23 cellular contexts compared by ENCODE assay signal in genomic region chr6:131955876-131956275, GRCh38. TPM values are rescaled to one million over a fixed set of nuclear protein-coding genes. Genes with fewer than 3 reads are reported as not detected.
DNase-seq lines count a peak whose midpoint lies in the region; ATAC-seq, FAIRE-seq and TF ChIP-seq lines count a peak whose summit lies in the region.
"Had no signal": no experiment of that assay in that cellular context is flagged by ENCODE, and none has a peak within 500 bp of the region (broad histone marks: within the 10 kb centered on the region; RNA-seq: fewer than 3 reads in every experiment).

No MANE protein-coding gene starts in this region.

- H3K9ac ChIP-seq in HepG2 (ENCODE audit: insufficient read depth, low read depth, low read length) (no peak overlapping the region), endodermal cell (ENCODE audit: extremely low read depth, low read length, poor library complexity, severe bottlenecking) (no peak overlapping the region)
- H3K9ac ChIP-seq: BLaER1 treated with 17β-estradiol and CSF1 and Interleukin-3, amounts not matched to agents 10 nM and 100 nM had no signal

- no peaks in the 10 kb centered on the region for H3K27me3 Mint-ChIP-seq in endodermal cell (ENCODE audit: insufficient read depth)
- no peaks in the 10 kb centered on the region for H3K27me3 Mint-ChIP-seq in nephron (ENCODE audit: low read depth)

- H3K36me3 ChIP-seq in HepG2 (replicated peaks in 1 of 2; ENCODE audit: control insufficient read depth in 1 of 2, insufficient read depth in 2 of 2, low read length in 2 of 2) (no peaks in the 10 kb centered on the region), right lobe of liver (no peaks in the 10 kb centered on the region), endodermal cell (ENCODE audit: control insufficient read depth, insufficient read depth, low read length) (no peaks in the 10 kb centered on the region), tibial nerve (no peaks in the 10 kb centered on the region)
- H3K36me3 ChIP-seq: BLaER1 treated with 17β-estradiol and CSF1 and Interleukin-3, amounts not matched to agents 10 nM and 100 nM; HAP-1 had no signal

- no peak for TF ChIP-seq EP300 in HepG2 (IDR thresholded peaks at IDR 0.05; ENCODE audit: low read depth in 2 of 2, low read length in 2 of 2)
- TF ChIP-seq EP300 in HepG2 (CRISPR knock-in tag; IDR thresholded peaks at IDR 0.05; ENCODE audit: borderline replicate concordance) = no peak
- no peak for TF ChIP-seq EP300 in tibial nerve (IDR thresholded peaks at IDR 0.05)

- H3K27ac ChIP-seq in HepG2 (ENCODE audit: extremely low read length, insufficient read depth, low read length) (no peak overlapping the region), right lobe of liver (no peak overlapping the region), endodermal cell (ENCODE audit: low read depth, low read length) (no peak overlapping the region), tibial nerve (no peak overlapping the region), foreskin keratinocyte (no peak overlapping the region)
- H3K27ac ChIP-seq: BLaER1 treated with 17β-estradiol and CSF1 and Interleukin-3, amounts not matched to agents 10 nM and 100 nM; HL-60 had no signal

- TF ChIP-seq CTCF in HepG2 (CRISPR knock-in tag; IDR thresholded peaks at IDR 0.05) (peak; percentile 58), right lobe of liver (IDR thresholded peaks at IDR 0.05) (no peak), endodermal cell (conservative IDR thresholded peaks at IDR 0.05) (peak; percentile 43), nephron (IDR thresholded peaks at IDR 0.05; ENCODE audit: unreplicated experiment in 3 of 3) (no peak), tibial nerve (IDR thresholded peaks at IDR 0.05) (no peak), foreskin keratinocyte (conservative IDR thresholded peaks at IDR 0.05) (no peak)

- no TSS peak for BruUV-seq in HepG2 (replicated peaks; lab: Mats Ljungman, UMichigan)

- H3K4me1 Mint-ChIP-seq in endodermal cell (peaks cover 65% of the 10 kb centered on the region), nephron (peaks cover 44% of the 10 kb centered on the region)

- H3K4me3 ChIP-seq in HepG2 (replicated peaks in 1 of 3; ENCODE audit: insufficient read depth in 1 of 3, low read depth in 2 of 3, low read length in 3 of 3) (no peak overlapping the region), right lobe of liver (no peak overlapping the region), endodermal cell (ENCODE audit: low read length) (no peak overlapping the region), tibial nerve (no peak overlapping the region)
- H3K4me3 ChIP-seq: BLaER1 treated with 17β-estradiol and CSF1 and Interleukin-3, amounts not matched to agents 10 nM and 100 nM; HAP-1 had no signal

- WGBS in HepG2 (ENCODE audit: low lambda C conversion rate) = 95% methylated on average over 1 of the region's 1 CpG
- WGBS in right lobe of liver (ENCODE audit: insufficient coverage, low coverage, low lambda C conversion rate, missing lambda C conversion rate) = no CpG with 5 or more reads among the region's 1 CpG
- WGBS in endodermal cell (ENCODE audit: insufficient coverage in 1 of 2, insufficient read length in 1 of 2), 2 experiments = 93% methylated on average over 1 of the region's 1 CpG; no CpG with 5 or more reads in 1 of the 2 experiments
- WGBS in tibial nerve, 2 donors = 93 to 96% methylated on average over 1 of the region's 1 CpG

- H3K27me3 ChIP-seq in HepG2 (ENCODE audit: control insufficient read depth in 1 of 2, insufficient read depth in 2 of 2, low read length in 2 of 2) (no peaks in the 10 kb centered on the region), right lobe of liver (no peaks in the 10 kb centered on the region), endodermal cell (ENCODE audit: control insufficient read depth, insufficient read depth, low read length, poor library complexity, severe bottlenecking) (no peaks in the 10 kb centered on the region), tibial nerve (no peaks in the 10 kb centered on the region), foreskin keratinocyte (no peaks in the 10 kb centered on the region)

- TF ChIP-seq POLR2A in HepG2 (IDR thresholded peaks at IDR 0.05; ENCODE audit: insufficient read depth in 1 of 2, low read depth in 2 of 2, low read length in 2 of 2) (no peak), right lobe of liver (IDR thresholded peaks at IDR 0.05) (no peak), tibial nerve (IDR thresholded peaks at IDR 0.05) (no peak)

- H2AFZ ChIP-seq in HepG2 (ENCODE audit: low read length) = no peak overlapping the region

- CTCF ChIA-PET in HepG2 (lab: Yijun Ruan, JAX; ENCODE audit: low intra/inter-chr PET ratio, low total read pairs) = interaction anchor here (1.3 kb wide), 1 partner anchor 31 kb away, joined by 3 read pairs; no protein-coding TSS in a partner anchor

- H3K4me1 ChIP-seq in HepG2 (ENCODE audit: insufficient read depth, low read length) (peaks cover 93% of the 10 kb centered on the region), right lobe of liver (peaks cover 0 to 24% (median 9%) of the 10 kb centered on the region in 4 donors), endodermal cell (ENCODE audit: control insufficient read depth, insufficient read depth, low read length) (peaks cover 10% of the 10 kb centered on the region), tibial nerve (peaks cover 0 to 34% (median 6%) of the 10 kb centered on the region in 4 donors), foreskin keratinocyte (peaks cover 31% of the 10 kb centered on the region)

- in situ Hi-C loops in HepG2 (cut with HindIII; ENCODE audit: extremely low pct_ligation_motif_present, low pct_unique_long_range_greater_than_20kb) = loop anchor here (10.0 kb wide), 1 partner anchor 209 kb away; no protein-coding TSS in a partner anchor

- H3K4me2 ChIP-seq in HepG2 (ENCODE audit: low read depth, low read length) = no peak overlapping the region
- H3K4me2 ChIP-seq: BLaER1 treated with 17β-estradiol and CSF1 and Interleukin-3, amounts not matched to agents 10 nM and 100 nM had no signal

- H4K20me1 ChIP-seq in HepG2 (ENCODE audit: insufficient read depth, low read length) = no peaks in the 10 kb centered on the region; the same call in 1 of the 2 replicates

- POLR2A ChIA-PET in HepG2 (lab: Yijun Ruan, JAX) = interaction anchor here (1.1 to 1.2 kb wide), 4 partner anchors 21 to 42 kb away, joined by 3 to 6 read pairs (median 4); no protein-coding TSS in a partner anchor

- no peaks in the 10 kb centered on the region for H3K9me3 Mint-ChIP-seq in endodermal cell
- H3K9me3 Mint-ChIP-seq in nephron = no peaks in the 10 kb centered on the region
- H3K9me3 Mint-ChIP-seq: CD8-positive, alpha-beta memory T cell had no signal

- no peak for TF ChIP-seq RAD21 in HepG2 (CRISPR knock-in tag; IDR thresholded peaks at IDR 0.05)

- no peak for ATAC-seq in HepG2
- ATAC-seq in right lobe of liver = no peak
- no peak for ATAC-seq in GM21529 (IDR thresholded peaks at IDR 0.05; ENCODE audit: unreplicated experiment)
- no peak for ATAC-seq in foreskin keratinocyte

- no peaks in the 10 kb centered on the region for H3K36me3 Mint-ChIP-seq in endodermal cell (ENCODE audit: low read depth)
- H3K36me3 Mint-ChIP-seq in nephron (ENCODE audit: low read depth) = no peaks in the 10 kb centered on the region
- H3K36me3 Mint-ChIP-seq: CD8-positive, alpha-beta memory T cell had no signal

- no peak for FAIRE-seq in HepG2 (lab: Jason Lieb, UNC)
- FAIRE-seq: A204.1, GM12891, HTR-8/SVneo, RCC 7860 had no signal

- H3K79me2 ChIP-seq in HepG2 (ENCODE audit: insufficient read depth, low read length) = no peaks in the 10 kb centered on the region

- H3K9me3 ChIP-seq in HepG2 (ENCODE audit: low read length) (no peaks in the 10 kb centered on the region), right lobe of liver (no peaks in the 10 kb centered on the region), endodermal cell (ENCODE audit: control insufficient read depth, low read length) (no peaks in the 10 kb centered on the region), tibial nerve (no peaks in the 10 kb centered on the region)
- H3K9me3 ChIP-seq: BLaER1 treated with 17β-estradiol and CSF1 and Interleukin-3, amounts not matched to agents 10 nM and 100 nM; HAP-1 had no signal

- DNase-seq in HepG2 (ENCODE audit: low spot score) = peak; percentile 42
- DNase-seq in right lobe of liver = no peak
- DNase-seq in endodermal cell = peak; percentile 67
- no peak for DNase-seq in tibial nerve (ENCODE audit: low spot score in 2 of 2)
- DNase-seq in NCI-H146 (lab: John Stamatoyannopoulos, UW) = no peak
- no peak for DNase-seq in foreskin keratinocyte
- DNase-seq: CD8-positive, alpha-beta memory T cell; GF-D8; NCI-H1417; NCI-H2029 treated with DMSO at 0.1 percent for 48 hours; NCI-H2171 treated with DMSO at 0.1 percent for 48 hours; NCI-H510A; NCI-H82; SHP77 had no signal

- H3K27ac Mint-ChIP-seq in endodermal cell (no peak overlapping the region), nephron (peak overlapping the region in 2 of 3 experiments; percentile 95 to 98)
- H3K27ac Mint-ChIP-seq: CD8-positive, alpha-beta memory T cell had no signal

- no peak overlapping the region for H3K4me3 Mint-ChIP-seq in endodermal cell
- no peak overlapping the region for H3K4me3 Mint-ChIP-seq in nephron
- H3K4me3 Mint-ChIP-seq: CD8-positive, alpha-beta memory T cell had no signal

- intact Hi-C loops in HepG2 (cut with micrococcal nuclease; ENCODE audit: unreplicated experiment) = loop anchor here (10.0 kb wide), 1 partner anchor 859 kb away; the partner anchor contains the start of gene RPS12
- intact Hi-C loops in right lobe of liver (cut with DNase I) = no loop called here

RNA-seq across cellular contexts. Expression of gene CCN2, which starts 4.7 kb away (rescaled TPM):
- 29.6 and 34.7 TPM in 2 replicates for total RNA-seq in HepG2 (2016; rRNA removed; fragmentation: Illumina TruSeq; extraction: Trizol)
- 7.2 and 7.8 TPM in 2 replicates for total RNA-seq in HepG2 (2016; cell fraction: cytosol; rRNA removed; fragmentation: Illumina TruSeq; extraction: Trizol; ENCODE audit: low read depth)
- total RNA-seq in HepG2 (2016; cell fraction: insoluble cytoplasmic fraction; rRNA removed; fragmentation: Illumina TruSeq; extraction: Trizol) = 27.0 and 36.5 TPM in 2 replicates
- 29.3 and 34.9 TPM in 2 replicates for total RNA-seq in HepG2 (2016; cell fraction: membrane; rRNA removed; fragmentation: Illumina TruSeq; extraction: Trizol)
- total RNA-seq in HepG2 (2016; cell fraction: nucleus; rRNA removed; fragmentation: Illumina TruSeq; extraction: Trizol) = 91.2 and 104 TPM in 2 replicates
- polyA plus RNA-seq in HepG2 (2011; rRNA removed) = 316 and 375 TPM in 2 replicates
- polyA plus RNA-seq in HepG2 (2011; cell fraction: cytosol; rRNA removed) = 191 and 283 TPM in 2 replicates
- polyA plus RNA-seq in HepG2 (2011; cell fraction: nucleus; rRNA removed) = 458 and 601 TPM in 2 replicates
- polyA plus RNA-seq in HepG2 (2012) = 765 and 789 TPM in 2 replicates
- polyA plus RNA-seq in HepG2 (2016; cell fraction: cytosol; fragmentation: Illumina TruSeq; extraction: Trizol; ENCODE audit: low read depth) = 7.8 and 8.0 TPM in 2 replicates
- polyA plus RNA-seq in HepG2 (2016; cell fraction: insoluble cytoplasmic fraction; fragmentation: Illumina TruSeq; extraction: Trizol; ENCODE audit: low read depth) = 36.0 and 46.4 TPM in 2 replicates
- polyA plus RNA-seq in HepG2 (2016; cell fraction: membrane; fragmentation: Illumina TruSeq; extraction: Trizol; ENCODE audit: low read depth) = 18.5 and 20.3 TPM in 2 replicates
- 252 and 258 TPM in 2 replicates for polyA plus RNA-seq in HepG2 (2016; cell fraction: nucleus; fragmentation: Illumina TruSeq; extraction: Trizol; ENCODE audit: insufficient read depth, low read depth)
- 0.21 and 276 TPM in 2 replicates for polyA minus RNA-seq in HepG2 (2011; rRNA and poly(A)+ RNA removed; ENCODE audit: low replicate concordance)
- 404 and 475 TPM in 2 replicates for polyA minus RNA-seq in HepG2 (2011; cell fraction: cytosol; rRNA and poly(A)+ RNA removed)
- 171 and 228 TPM in 2 replicates for polyA minus RNA-seq in HepG2 (2011; cell fraction: nucleus; rRNA and poly(A)+ RNA removed)
- 10 to 100 TPM in 5 of 6 experiments, 1 to 10 TPM in 1; 3.4 to 82.9 (median 54.3) TPM for total RNA-seq in right lobe of liver
- total RNA-seq in endodermal cell = 10 to 100 TPM; 28.6 to 29.4 TPM
- polyA plus RNA-seq in endodermal cell (2013, experiment 1 of 2) = 176 TPM
- 179 TPM for polyA plus RNA-seq in endodermal cell (2013, experiment 2 of 2)
- 100 to 1,000 TPM; 206 to 411 (median 307) TPM for total RNA-seq in tibial nerve
- 57.2 and 61.1 TPM in 2 replicates for total RNA-seq in foreskin keratinocyte
- 46.4 and 53.1 TPM in 2 replicates for polyA plus RNA-seq in foreskin keratinocyte
- total RNA-seq: CD8-positive, alpha-beta memory T cell had no signal
- polyA plus RNA-seq: CD8-positive, alpha-beta memory T cell had no signal

Comparison
In these comparisons a context has a peak if more than half of its experiments do, and no peak if none do; other contexts are left out.
1. DNase-seq: peak in HepG2 (single experiment) and endodermal cell (single experiment); none in right lobe of liver (0 of 3), tibial nerve (0 of 2), NCI-H146 (single experiment) and foreskin keratinocyte (0 of 2).
2. CTCF ChIP-seq: peak in HepG2 (single experiment) and endodermal cell (single experiment); none in right lobe of liver (0 of 4), nephron (0 of 3), tibial nerve (0 of 5) and foreskin keratinocyte (single experiment).